ENCODE assay signal across 1 cellular context in the genomic region with DNA sequence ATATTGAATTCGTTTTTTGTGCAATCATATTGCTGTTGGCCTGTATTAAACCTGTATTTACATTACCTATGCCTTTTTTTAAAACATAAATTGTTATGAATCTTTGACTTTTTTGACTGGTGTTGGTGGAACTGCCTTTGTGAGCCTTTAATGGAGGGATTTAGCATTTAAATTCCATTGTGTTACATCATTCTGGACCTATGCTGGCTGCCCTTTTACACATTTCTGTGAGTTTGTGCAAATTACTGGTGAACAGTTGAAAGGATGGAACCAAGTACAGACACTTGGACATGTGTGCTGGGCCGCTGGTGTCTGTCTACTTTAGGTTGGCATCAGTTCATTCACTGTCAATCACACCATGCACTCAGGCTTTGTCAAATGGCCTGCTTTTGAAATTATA.
TF ChIP-seq lines count a peak whose summit lies in the region.

No MANE protein-coding gene starts in this region.

TF ChIP-seq in A549, 52 proteins besides CTCF, POLR2A, EP300 and RAD21 (continued from another document):
- TF ChIP-seq NPAS2 (CRISPR knock-in tag; IDR thresholded peaks at IDR 0.05; ENCODE audit: borderline replicate concordance) = no peak
- no peak for TF ChIP-seq EHMT2 (IDR thresholded peaks at IDR 0.05; ENCODE audit: low read depth)
- TF ChIP-seq GATA3 (IDR thresholded peaks at IDR 0.05; ENCODE audit: borderline replicate concordance) = no peak
- TF ChIP-seq NR3C1 (IDR thresholded peaks at IDR 0.05) = no peak
